In the genomic region with DNA sequence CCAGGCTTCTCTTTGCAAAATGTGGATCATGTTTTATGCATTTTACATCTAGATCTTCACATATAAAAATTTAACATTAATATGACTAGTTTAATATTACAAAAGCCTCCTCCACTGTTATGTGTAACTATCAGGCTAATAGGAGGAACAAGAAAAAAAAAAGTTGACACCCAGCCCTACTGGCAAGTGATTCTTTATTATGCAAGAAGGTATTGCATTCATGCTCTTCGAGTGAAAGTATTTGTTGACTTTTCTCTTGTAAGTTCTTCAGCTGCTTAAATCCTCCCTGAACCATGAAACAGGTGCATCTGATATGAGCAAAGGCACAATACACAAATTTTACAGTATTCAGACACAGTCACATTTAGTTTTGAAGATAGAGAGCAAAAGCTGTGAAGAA, we compare ENCODE assay signal across 18 cellular contexts. TPM values are rescaled to one million over a fixed set of nuclear protein-coding genes. Genes with fewer than 3 reads are reported as not detected.
DNase-seq lines count a peak whose midpoint lies in the region; ATAC-seq and TF ChIP-seq lines count a peak whose summit lies in the region.
"Had no signal": no experiment of that assay in that cellular context is flagged by ENCODE, and none has a peak within 500 bp of the region (broad histone marks: within the 10 kb centered on the region; RNA-seq: fewer than 3 reads in every experiment).

No MANE protein-coding gene starts in this region.

- no peak for TF ChIP-seq CTCF in lung (IDR thresholded peaks at IDR 0.05; ENCODE audit: control extremely low read depth, extremely low read depth)

- intact Hi-C loops in dendritic cell treated with granulocyte-macrophage colony-stimulating factor and Interleukin-4, amounts not matched to agents 40 ng/mL and 50 ng/mL, for 4 days (cut with micrococcal nuclease), result no loop called here

- H3K4me3 ChIP-seq in lung, result no peak overlapping the region
- H3K4me3 ChIP-seq: HAP-1 had no signal

- H3K27ac Mint-ChIP-seq in dendritic cell treated with granulocyte-macrophage colony-stimulating factor and Interleukin-4, amounts not matched to agents 40 ng/mL and 50 ng/mL, for 4 days, result peak overlapping the region; percentile 62
- H3K27ac Mint-ChIP-seq in natural killer cell treated with Interleukin-12 subunit alpha and Interleukin-12 subunit beta and Interleukin-15 and Interleukin-18, amount 100 ng/mL, for 72 hours, result no peak overlapping the region
- H3K27ac Mint-ChIP-seq: CD4-positive, alpha-beta memory T cell; HFFc6 had no signal

- peak; percentile 87 for DNase-seq in DMS53 (lab: John Stamatoyannopoulos, UW)
- peak; percentile 88 for DNase-seq in DMS79 (lab: John Stamatoyannopoulos, UW)
- DNase-seq in lung (ENCODE audit: low spot score), result no peak
- no peak for DNase-seq in glomerular visceral epithelial cell (ENCODE audit: extremely low spot score)
- DNase-seq in natural killer cell treated with Interleukin-12 subunit alpha and Interleukin-12 subunit beta and Interleukin-15 and Interleukin-18, amount 100 ng/mL, for 72 hours (ENCODE audit: low spot score), result no peak
- DNase-seq: C1 segment of cervical spinal cord; Calu3; CD4-positive, alpha-beta memory T cell; COR-L47; DND-41; GOT3; HFFc6 had no signal

- H3K9me3 ChIP-seq in lung (ENCODE audit: control insufficient read depth in 2 of 2, insufficient read depth in 1 of 2, low read length in 1 of 2), result peaks cover 0 to 2% of the 10 kb centered on the region in 2 donors
- H3K9me3 ChIP-seq: HAP-1 had no signal

- peaks cover 22% of the 10 kb centered on the region for H3K4me1 Mint-ChIP-seq in dendritic cell treated with granulocyte-macrophage colony-stimulating factor and Interleukin-4, amounts not matched to agents 40 ng/mL and 50 ng/mL, for 4 days (ENCODE audit: low read depth)
- no peaks in the 10 kb centered on the region for H3K4me1 Mint-ChIP-seq in natural killer cell treated with Interleukin-12 subunit alpha and Interleukin-12 subunit beta and Interleukin-15 and Interleukin-18, amount 100 ng/mL, for 72 hours (ENCODE audit: low read depth in 2 of 2)

- no peaks in the 10 kb centered on the region for H3K4me1 ChIP-seq in lung (ENCODE audit: control insufficient read depth in 2 of 2, insufficient read depth in 2 of 2, low read length in 2 of 2)
- H3K4me1 ChIP-seq: HAP-1 had no signal

- H3K27me3 Mint-ChIP-seq in dendritic cell treated with granulocyte-macrophage colony-stimulating factor and Interleukin-4, amounts not matched to agents 40 ng/mL and 50 ng/mL, for 4 days, result peaks cover 61% of the 10 kb centered on the region
- H3K27me3 Mint-ChIP-seq in natural killer cell treated with Interleukin-12 subunit alpha and Interleukin-12 subunit beta and Interleukin-15 and Interleukin-18, amount 100 ng/mL, for 72 hours, result peaks cover 36% of the 10 kb centered on the region in 2 donors

- H3K36me3 Mint-ChIP-seq in dendritic cell treated with granulocyte-macrophage colony-stimulating factor and Interleukin-4, amounts not matched to agents 40 ng/mL and 50 ng/mL, for 4 days (ENCODE audit: low read depth), result peaks cover 14% of the 10 kb centered on the region
- H3K36me3 Mint-ChIP-seq in natural killer cell treated with Interleukin-12 subunit alpha and Interleukin-12 subunit beta and Interleukin-15 and Interleukin-18, amount 100 ng/mL, for 72 hours, result no peaks in the 10 kb centered on the region
- H3K36me3 Mint-ChIP-seq: CD4-positive, alpha-beta memory T cell had no signal

- H3K27ac ChIP-seq in lung (ENCODE audit: low read depth in 1 of 2, low read length in 1 of 2), result no peak overlapping the region

- H3K4me3 Mint-ChIP-seq in dendritic cell treated with granulocyte-macrophage colony-stimulating factor and Interleukin-4, amounts not matched to agents 40 ng/mL and 50 ng/mL, for 4 days, result no peak overlapping the region
- no peak overlapping the region for H3K4me3 Mint-ChIP-seq in natural killer cell treated with Interleukin-12 subunit alpha and Interleukin-12 subunit beta and Interleukin-15 and Interleukin-18, amount 100 ng/mL, for 72 hours
- H3K4me3 Mint-ChIP-seq: CD4-positive, alpha-beta memory T cell; HFFc6 had no signal

- WGBS in lung, 2 donors, result 19 to 23% methylated on average over 1 of the region's 1 CpG

- no peaks in the 10 kb centered on the region for H3K36me3 ChIP-seq in lung (ENCODE audit: control insufficient read depth in 2 of 2, insufficient read depth in 2 of 2, low read length in 2 of 2)
- H3K36me3 ChIP-seq: HAP-1 had no signal

- ATAC-seq in lung (ENCODE audit: insufficient read depth, low FRiP score) (peak; percentile 35), HG03469 (IDR thresholded peaks at IDR 0.05; ENCODE audit: unreplicated experiment) (no peak)
- ATAC-seq in natural killer cell treated with Interleukin-12 subunit alpha and Interleukin-12 subunit beta and Interleukin-15 and Interleukin-18, amount 100 ng/mL, for 72 hours, result no peak

- no peaks in the 10 kb centered on the region for H3K27me3 ChIP-seq in lung (ENCODE audit: control insufficient read depth, insufficient read depth)

- H3K9me3 Mint-ChIP-seq in dendritic cell treated with granulocyte-macrophage colony-stimulating factor and Interleukin-4, amounts not matched to agents 40 ng/mL and 50 ng/mL, for 4 days, result no peaks in the 10 kb centered on the region
- H3K9me3 Mint-ChIP-seq in natural killer cell treated with Interleukin-12 subunit alpha and Interleukin-12 subunit beta and Interleukin-15 and Interleukin-18, amount 100 ng/mL, for 72 hours, result no peaks in the 10 kb centered on the region
- H3K9me3 Mint-ChIP-seq: CD4-positive, alpha-beta memory T cell; HFFc6 had no signal

RNA-seq across cellular contexts. Expression of a gene that starts 0.7 kb away (rescaled TPM):
- total RNA-seq in lung, result 10 to 100 TPM in 1 of 2 donors, not detected in 1; 56.3 TPM
- 1 to 10 TPM in 1 of 2 donors, under 1 TPM in 1; 0.74 to 1.9 TPM for polyA plus RNA-seq in lung
- total RNA-seq in natural killer cell treated with Interleukin-12 subunit alpha and Interleukin-12 subunit beta and Interleukin-15 and Interleukin-18, amount 100 ng/mL, for 72 hours, result 1 to 10 TPM in 1 of 2 donors, under 1 TPM in 1; 0.88 to 7.4 TPM
- total RNA-seq: A172; A673; CD4-positive, alpha-beta memory T cell; HFFc6 had no signal
- polyA plus RNA-seq: BJ had no signal

RNA-seq across cellular contexts. Expression of a gene that starts 22.9 kb away (rescaled TPM):
- 10 to 100 TPM in 1 of 2 donors, 1 to 10 TPM in 1; 1.8 to 15.3 TPM for total RNA-seq in lung
- polyA plus RNA-seq in lung, result under 1 TPM; 0.22 to 0.86 TPM
- 10 to 100 TPM in 1 of 2 donors, 1 to 10 TPM in 1; 1.2 to 10.9 TPM for total RNA-seq in natural killer cell treated with Interleukin-12 subunit alpha and Interleukin-12 subunit beta and Interleukin-15 and Interleukin-18, amount 100 ng/mL, for 72 hours
- total RNA-seq: A172; A673; CD4-positive, alpha-beta memory T cell; HFFc6 had no signal
- polyA plus RNA-seq: BJ had no signal

RNA-seq across cellular contexts. Expression of a gene that starts 52.8 kb away (rescaled TPM):
- 1 to 10 TPM; 1.3 to 1.4 TPM for total RNA-seq in lung
- 1 to 10 TPM; 1.2 to 2.7 TPM for polyA plus RNA-seq in lung
- 10 to 100 TPM in 1 of 2 donors, 1 to 10 TPM in 1; 3.3 to 13.9 TPM for total RNA-seq in natural killer cell treated with Interleukin-12 subunit alpha and Interleukin-12 subunit beta and Interleukin-15 and Interleukin-18, amount 100 ng/mL, for 72 hours
- total RNA-seq: A172 had no signal

Comparison
In these comparisons a context has a peak if more than half of its experiments do, and no peak if none do; other contexts are left out.
1. DNase-seq: peak in DMS53 (single experiment) and DMS79 (single experiment); none in lung (single experiment), glomerular visceral epithelial cell (single experiment) and natural killer cell treated with Interleukin-12 subunit alpha and Interleukin-12 subunit beta and Interleukin-15 and Interleukin-18, amount 100 ng/mL, for 72 hours (single experiment).